In genomic region chrY:14437626-14438025, GRCh38 we compare ENCODE assay signal across 1 cellular context.
TF ChIP-seq lines count a peak whose summit lies in the region.

No MANE protein-coding gene starts in this region.

TF ChIP-seq in H1, 55 proteins besides CTCF, POLR2A, EP300 and RAD21:
- TF ChIP-seq CBX5 (IDR thresholded peaks at IDR 0.05; ENCODE audit: low read depth, low read length) = no peak
- no peak for TF ChIP-seq KDM5A (IDR thresholded peaks at IDR 0.05; ENCODE audit: low read length)
- no peak for TF ChIP-seq RFX5 (IDR thresholded peaks at IDR 0.05; ENCODE audit: borderline replicate concordance, low read depth, low read length)
- no peak for TF ChIP-seq CBX8 (IDR thresholded peaks at IDR 0.05; ENCODE audit: borderline replicate concordance, low read depth, low read length)
- TF ChIP-seq SIRT6 (IDR thresholded peaks at IDR 0.05; ENCODE audit: low read length) = no peak
- no peak for TF ChIP-seq SIX5 (IDR thresholded peaks at IDR 0.05; ENCODE audit: low read depth, low read length)
- no peak for TF ChIP-seq TAF7 (optimal IDR thresholded peaks at IDR 0.05; ENCODE audit: borderline replicate concordance, low read depth, low read length)
- TF ChIP-seq JUN (IDR thresholded peaks at IDR 0.05; ENCODE audit: low read depth, low read length) = no peak
- no peak for TF ChIP-seq TCF12 (IDR thresholded peaks at IDR 0.05; ENCODE audit: low read depth, low read length)
- TF ChIP-seq GTF2F1 (IDR thresholded peaks at IDR 0.05; ENCODE audit: borderline replicate concordance, low read depth, low read length) = no peak
- TF ChIP-seq YY1 (IDR thresholded peaks at IDR 0.05; ENCODE audit: low read depth, low read length) = no peak
- TF ChIP-seq, protein P1, sequence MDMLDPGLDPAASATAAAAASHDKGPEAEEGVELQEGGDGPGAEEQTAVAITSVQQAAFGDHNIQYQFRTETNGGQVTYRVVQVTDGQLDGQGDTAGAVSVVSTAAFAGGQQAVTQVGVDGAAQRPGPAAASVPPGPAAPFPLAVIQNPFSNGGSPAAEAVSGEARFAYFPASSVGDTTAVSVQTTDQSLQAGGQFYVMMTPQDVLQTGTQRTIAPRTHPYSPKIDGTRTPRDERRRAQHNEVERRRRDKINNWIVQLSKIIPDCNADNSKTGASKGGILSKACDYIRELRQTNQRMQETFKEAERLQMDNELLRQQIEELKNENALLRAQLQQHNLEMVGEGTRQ (IDR thresholded peaks at IDR 0.05; ENCODE audit: low read length) = no peak
- TF ChIP-seq, protein P2, sequence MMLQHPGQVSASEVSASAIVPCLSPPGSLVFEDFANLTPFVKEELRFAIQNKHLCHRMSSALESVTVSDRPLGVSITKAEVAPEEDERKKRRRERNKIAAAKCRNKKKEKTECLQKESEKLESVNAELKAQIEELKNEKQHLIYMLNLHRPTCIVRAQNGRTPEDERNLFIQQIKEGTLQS (IDR thresholded peaks at IDR 0.05; ENCODE audit: insufficient read depth, low read depth, low read length) = no peak
- no peak for TF ChIP-seq CEBPB (IDR thresholded peaks at IDR 0.05; ENCODE audit: low read depth, low read length)
- TF ChIP-seq HDAC2 (IDR thresholded peaks at IDR 0.05; ENCODE audit: borderline replicate concordance in 1 of 2, low read depth in 2 of 2, low read length in 2 of 2) = no peak
